18 cellular contexts compared by ENCODE assay signal in the genomic region with DNA sequence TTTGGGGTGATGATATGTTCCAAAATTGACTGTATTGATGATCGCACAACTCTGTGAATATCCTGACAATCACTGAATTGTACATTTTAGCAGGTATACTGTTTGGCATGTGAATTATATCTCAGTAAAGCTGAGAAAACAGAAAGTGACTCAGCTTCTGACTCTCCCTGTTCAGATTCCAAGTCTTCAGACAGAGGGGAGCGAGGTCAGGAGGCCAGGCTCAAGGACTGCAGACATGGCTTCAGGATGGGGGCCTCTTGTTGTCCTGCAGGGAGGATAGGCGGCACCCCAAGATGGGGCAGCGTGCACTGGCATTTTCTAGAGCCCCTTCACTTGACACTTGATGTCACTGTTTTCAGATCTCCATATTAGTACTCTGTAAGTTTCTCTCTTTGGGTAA. TPM values are rescaled to one million over a fixed set of nuclear protein-coding genes. Genes with fewer than 3 reads are reported as not detected.
DNase-seq lines count a peak whose midpoint lies in the region; ATAC-seq, FAIRE-seq and TF ChIP-seq lines count a peak whose summit lies in the region.
"Had no signal": no experiment of that assay in that cellular context is flagged by ENCODE, and none has a peak within 500 bp of the region (broad histone marks: within the 10 kb centered on the region; RNA-seq: fewer than 3 reads in every experiment).

No MANE protein-coding gene starts in this region.

- no peak for DNase-seq in activated T-cell treated with anti-CD3 and anti-CD28 coated beads, Interleukin-2, amount 50 U/mL, for 24 hours
- no peak for DNase-seq in activated T-cell treated with anti-CD3 and anti-CD28 coated beads, Interleukin-2, amount 50 U/mL, for 72 hours
- DNase-seq in astrocyte (ENCODE audit: low read depth) = no peak
- peak; percentile 11 to 53 for DNase-seq in foreskin fibroblast
- no peak for DNase-seq in NCI-H1930 (lab: John Stamatoyannopoulos, UW)
- DNase-seq: GDM1, H7, Kasumi-1, NCI-H1417, NCI-H187, NCI-H2227 treated with DMSO at 0.1 percent for 48 hours, NCI-H510A treated with DMSO at 0.1 percent for 48 hours, NCI-H748 treated with DMSO at 0.1 percent for 48 hours had no signal

- TF ChIP-seq CTCF in astrocyte (IDR thresholded peaks at IDR 0.05; ENCODE audit: insufficient read depth, low read depth, low read length) = no peak
- no peak for TF ChIP-seq CTCF in foreskin fibroblast (IDR thresholded peaks at IDR 0.05; ENCODE audit: low read depth, low read length)

- H3K4me1 ChIP-seq in astrocyte (ENCODE audit: insufficient read depth, low read length) = peaks cover 7% of the 10 kb centered on the region

- no peak overlapping the region for H3K4me3 Mint-ChIP-seq in activated T-cell treated with anti-CD3 and anti-CD28 coated beads, Interleukin-2, amount 50 U/mL, for 24 hours
- H3K4me3 Mint-ChIP-seq in activated T-cell treated with anti-CD3 and anti-CD28 coated beads, Interleukin-2, amount 50 U/mL, for 72 hours = no peak overlapping the region
- H3K4me3 Mint-ChIP-seq in astrocyte (ENCODE audit: unreplicated experiment) = no peak overlapping the region
- H3K4me3 Mint-ChIP-seq: B cell, CD14-positive monocyte had no signal

- no peaks in the 10 kb centered on the region for H3K27me3 ChIP-seq in astrocyte (ENCODE audit: insufficient read depth, low read length)

- no peaks in the 10 kb centered on the region for H3K79me2 ChIP-seq in astrocyte (ENCODE audit: insufficient read depth, low read length)

- H3K9me3 Mint-ChIP-seq in activated T-cell treated with anti-CD3 and anti-CD28 coated beads, Interleukin-2, amount 50 U/mL, for 24 hours = no peaks in the 10 kb centered on the region
- H3K9me3 Mint-ChIP-seq in activated T-cell treated with anti-CD3 and anti-CD28 coated beads, Interleukin-2, amount 50 U/mL, for 72 hours = no peaks in the 10 kb centered on the region
- no peaks in the 10 kb centered on the region for H3K9me3 Mint-ChIP-seq in astrocyte (ENCODE audit: unreplicated experiment)
- H3K9me3 Mint-ChIP-seq: CD14-positive monocyte had no signal

- no peak overlapping the region for H2AFZ ChIP-seq in astrocyte (ENCODE audit: low read depth, low read length)

- H3K9me3 ChIP-seq in astrocyte (ENCODE audit: insufficient read depth, low read depth, low read length) = no peaks in the 10 kb centered on the region

- peaks cover 9% of the 10 kb centered on the region for H3K36me3 ChIP-seq in astrocyte (ENCODE audit: insufficient read depth, low read length)

- ATAC-seq in activated T-cell treated with anti-CD3 and anti-CD28 coated beads, Interleukin-2, amount 50 U/mL, for 72 hours (replicated peaks in 1 of 2) = no peak
- ATAC-seq in GM21360 (IDR thresholded peaks at IDR 0.05; ENCODE audit: unreplicated experiment) (no peak), GM18861 (IDR thresholded peaks at IDR 0.05; ENCODE audit: unreplicated experiment) (no peak)

- H4K20me1 ChIP-seq in astrocyte (ENCODE audit: insufficient read depth, low read length) = no peaks in the 10 kb centered on the region

- H3K27ac ChIP-seq in astrocyte (ENCODE audit: low read depth, low read length) = no peak overlapping the region

- no peak overlapping the region for H3K9ac ChIP-seq in astrocyte (ENCODE audit: low read length)

- peak overlapping the region; percentile 28 for H3K27ac Mint-ChIP-seq in activated T-cell treated with anti-CD3 and anti-CD28 coated beads, Interleukin-2, amount 50 U/mL, for 24 hours
- H3K27ac Mint-ChIP-seq in activated T-cell treated with anti-CD3 and anti-CD28 coated beads, Interleukin-2, amount 50 U/mL, for 72 hours = no peak overlapping the region
- peak overlapping the region; percentile 75 for H3K27ac Mint-ChIP-seq in astrocyte (ENCODE audit: unreplicated experiment)
- H3K27ac Mint-ChIP-seq: B cell had no signal

- no peaks in the 10 kb centered on the region for H3K27me3 Mint-ChIP-seq in activated T-cell treated with anti-CD3 and anti-CD28 coated beads, Interleukin-2, amount 50 U/mL, for 24 hours
- no peaks in the 10 kb centered on the region for H3K27me3 Mint-ChIP-seq in activated T-cell treated with anti-CD3 and anti-CD28 coated beads, Interleukin-2, amount 50 U/mL, for 72 hours (ENCODE audit: low read depth)
- no peaks in the 10 kb centered on the region for H3K27me3 Mint-ChIP-seq in astrocyte (ENCODE audit: low read depth, unreplicated experiment)
- H3K27me3 Mint-ChIP-seq: B cell had no signal

- H3K36me3 Mint-ChIP-seq in activated T-cell treated with anti-CD3 and anti-CD28 coated beads, Interleukin-2, amount 50 U/mL, for 24 hours (ENCODE audit: low read depth) = peaks cover 73% of the 10 kb centered on the region
- peaks cover 0 to 8% of the 10 kb centered on the region in 2 donors for H3K36me3 Mint-ChIP-seq in activated T-cell treated with anti-CD3 and anti-CD28 coated beads, Interleukin-2, amount 50 U/mL, for 72 hours (ENCODE audit: insufficient read depth in 2 of 2)
- peaks cover 15% of the 10 kb centered on the region for H3K36me3 Mint-ChIP-seq in astrocyte (ENCODE audit: low read depth, unreplicated experiment)

- H3K4me2 ChIP-seq in astrocyte (ENCODE audit: low read length) = peak overlapping the region; percentile 9

- no peak overlapping the region for H3K4me3 ChIP-seq in astrocyte (ENCODE audit: insufficient read depth, low read depth, low read length)
- no peak overlapping the region for H3K4me3 ChIP-seq in foreskin fibroblast (ENCODE audit: low read depth in 1 of 2, low read length in 2 of 2)

- no peak for FAIRE-seq in astrocyte (lab: Jason Lieb, UNC)
- FAIRE-seq: GM18507 had no signal

- peaks cover 5% of the 10 kb centered on the region for H3K4me1 Mint-ChIP-seq in activated T-cell treated with anti-CD3 and anti-CD28 coated beads, Interleukin-2, amount 50 U/mL, for 24 hours (ENCODE audit: low read depth)
- no peaks in the 10 kb centered on the region for H3K4me1 Mint-ChIP-seq in activated T-cell treated with anti-CD3 and anti-CD28 coated beads, Interleukin-2, amount 50 U/mL, for 72 hours (ENCODE audit: low read depth)
- peaks cover 9% of the 10 kb centered on the region for H3K4me1 Mint-ChIP-seq in astrocyte (ENCODE audit: low read depth, unreplicated experiment)
- H3K4me1 Mint-ChIP-seq: B cell, CD14-positive monocyte had no signal

RNA-seq across cellular contexts. Expression of gene KNOP1, which starts 45.6 kb away (rescaled TPM):
- total RNA-seq in activated T-cell treated with anti-CD3 and anti-CD28 coated beads, Interleukin-2, amount 50 U/mL, for 72 hours = 10 to 100 TPM; 14.6 to 14.9 TPM
- total RNA-seq in astrocyte = 22.7 and 22.9 TPM in 2 replicates

RNA-seq across cellular contexts. Expression of gene IQCK, which starts 45.7 kb away (rescaled TPM):
- 1 to 10 TPM; 3.7 to 3.8 TPM for total RNA-seq in activated T-cell treated with anti-CD3 and anti-CD28 coated beads, Interleukin-2, amount 50 U/mL, for 72 hours
- 5.9 and 7.9 TPM in 2 replicates for total RNA-seq in astrocyte

Comparison
In these comparisons a context has a peak if more than half of its experiments do, and no peak if none do; other contexts are left out.
1. DNase-seq: peak in foreskin fibroblast (2 of 2); none in activated T-cell treated with anti-CD3 and anti-CD28 coated beads, Interleukin-2, amount 50 U/mL, for 24 hours (single experiment), activated T-cell treated with anti-CD3 and anti-CD28 coated beads, Interleukin-2, amount 50 U/mL, for 72 hours (0 of 2), astrocyte (single experiment) and NCI-H1930 (0 of 2).